24 cellular contexts compared by ENCODE assay signal in genomic region chr5:133330956-133331355, GRCh38.
"Had no signal": no experiment of that assay in that cellular context is flagged by ENCODE, and none has a peak within 500 bp of the region (broad histone marks: within the 10 kb centered on the region; RNA-seq: fewer than 3 reads in every experiment).

No MANE protein-coding gene starts in this region.

- H3K9me3 ChIP-seq: Peyer's patch, SJCRH30, SK-N-SH had no signal

- H3K4me3 Mint-ChIP-seq: activated naive CD4-positive, alpha-beta T cell treated with anti-CD3 and anti-CD28 coated beads, Interleukin-2, amount 50 U/mL, for 24 hours; central memory CD8-positive, alpha-beta T cell had no signal

- DNase-seq: activated CD4-positive, alpha-beta T cell treated with anti-CD3 and anti-CD28 coated beads, Interleukin-2, amount 10 ng/mL, durations not matched to agents 24 days and 14 days; activated CD4-positive, alpha-beta T cell treated with anti-CD3 and anti-CD28 coated beads, Interleukin-2, amount 50 U/mL, for 48 hours; activated effector memory CD4-positive, alpha-beta T cell treated with Interleukin-2 at 50 U/mL for 16 hours; activated naive CD4-positive, alpha-beta T cell; activated T-cell treated with anti-CD3 and anti-CD28 coated beads for 4 hours; Karpas-422; MM.1S; NCI-H1105; NCI-H1436; NCI-H1694 treated with DMSO at 0.1 percent for 48 hours; NCI-H2029 treated with DMSO at 0.1 percent for 48 hours; NCI-H510A treated with DMSO at 0.1 percent for 48 hours; NCI-H69; NK-92 treated with Interleukin-12 subunit alpha and Interleukin-12 subunit beta, amount 100 ng/mL, for 24 hours; OCI-M1; Peyer's patch; Right ventricle myocardium superior; SJCRH30; SK-N-SH; WERI-Rb-1 had no signal

- ATAC-seq: activated CD4-positive, CD25-positive, alpha-beta regulatory T cell treated with anti-CD3 and anti-CD28 coated beads, Interleukin-2, amount 50 U/mL, for 24 hours had no signal

- H3K4me1 ChIP-seq: Peyer's patch, SJCRH30 had no signal

- H3K27me3 Mint-ChIP-seq: activated CD4-positive, alpha-beta T cell treated with anti-CD3 and anti-CD28 coated beads, Interleukin-2, amount 10 ng/mL, durations not matched to agents 24 days and 14 days; activated naive CD4-positive, alpha-beta T cell treated with anti-CD3 and anti-CD28 coated beads, Interleukin-2, amount 50 U/mL, for 24 hours had no signal

- H3K27ac Mint-ChIP-seq: activated naive CD4-positive, alpha-beta T cell treated with anti-CD3 and anti-CD28 coated beads, Interleukin-2, amount 50 U/mL, for 24 hours had no signal

- H3K4me2 ChIP-seq: SK-N-SH had no signal

- H3K36me3 Mint-ChIP-seq: activated naive CD4-positive, alpha-beta T cell treated with anti-CD3 and anti-CD28 coated beads, Interleukin-2, amount 50 U/mL, for 24 hours had no signal

- H3K4me3 ChIP-seq: Peyer's patch, SJCRH30 had no signal

- H3K27me3 ChIP-seq: Peyer's patch, SJCRH30 had no signal

- H3K36me3 ChIP-seq: Peyer's patch, SJCRH30, WERI-Rb-1 had no signal

- H3K27ac ChIP-seq: Peyer's patch, RWPE1, SJCRH30, WERI-Rb-1 had no signal

- H3K9ac ChIP-seq: SK-N-SH had no signal

- H3K9me2 ChIP-seq: SK-N-SH had no signal

- H3K4me1 Mint-ChIP-seq: activated naive CD4-positive, alpha-beta T cell treated with anti-CD3 and anti-CD28 coated beads, Interleukin-2, amount 50 U/mL, for 24 hours; central memory CD8-positive, alpha-beta T cell had no signal

- H3K9me3 Mint-ChIP-seq: activated CD4-positive, alpha-beta T cell treated with anti-CD3 and anti-CD28 coated beads, Interleukin-2, amount 10 ng/mL, durations not matched to agents 24 days and 14 days; activated naive CD4-positive, alpha-beta T cell treated with anti-CD3 and anti-CD28 coated beads, Interleukin-2, amount 50 U/mL, for 24 hours; central memory CD8-positive, alpha-beta T cell had no signal
